ENCODE assay signal across 8 cellular contexts in genomic region chr11:128521697-128522062, GRCh38.
DNase-seq lines count a peak whose midpoint lies in the region; ATAC-seq, FAIRE-seq and TF ChIP-seq lines count a peak whose summit lies in the region.

No MANE protein-coding gene starts in this region.

- in situ Hi-C loops in brain microvascular endothelial cell (cut with HindIII; ENCODE audit: low pct_ligation_motif_present, low sequenced_read_pairs) (loop anchor here (10.0 kb wide), 1 partner anchor 103 kb away; no protein-coding TSS in a partner anchor), HepG2 (cut with HindIII; ENCODE audit: extremely low pct_ligation_motif_present, low pct_unique_long_range_greater_than_20kb) (no loop called here), transverse colon (cut with MboI; ENCODE audit: low pct_ligation_motif_present in 1 of 4, low pct_unique_long_range_greater_than_20kb in 1 of 4, low sequenced_read_pairs in 3 of 4) (loop anchor here in 1 of 4 donors (25.0 kb wide), 1 partner anchor 234 kb away; no protein-coding TSS in a partner anchor)

- H3K27me3 ChIP-seq in HUES6 (ENCODE audit: control insufficient read depth, insufficient read depth, low read length) (peaks cover 35% of the 10 kb centered on the region), brain microvascular endothelial cell (replicated peaks) (no peaks in the 10 kb centered on the region), HepG2 (ENCODE audit: control insufficient read depth in 1 of 2, insufficient read depth in 2 of 2, low read length in 2 of 2) (peaks cover 0 to 8% of the 10 kb centered on the region in 2 experiments; a peak in 4 of 5 replicates), transverse colon (no peaks in the 10 kb centered on the region)

- H3K9me3 ChIP-seq in HUES6 (ENCODE audit: control insufficient read depth, insufficient read depth, low read depth, low read length), result no peaks in the 10 kb centered on the region
- H3K9me3 ChIP-seq in HepG2 (ENCODE audit: low read length), result no peaks in the 10 kb centered on the region
- H3K9me3 ChIP-seq in transverse colon, result no peaks in the 10 kb centered on the region

- H3K4me2 ChIP-seq in HepG2 (ENCODE audit: low read depth, low read length), result peak overlapping the region; percentile 59

- TF ChIP-seq POLR2A in HepG2 (IDR thresholded peaks at IDR 0.05; ENCODE audit: insufficient read depth in 1 of 2, low read depth in 2 of 2, low read length in 2 of 2) (no peak), transverse colon (IDR thresholded peaks at IDR 0.05) (no peak)

- H3K4me3 ChIP-seq in HUES6 (ENCODE audit: low read depth, low read length) (peak overlapping the region; percentile 69), brain microvascular endothelial cell (ENCODE audit: low read depth, low read length) (peak overlapping the region; percentile 89), HepG2 (replicated peaks in 1 of 3; ENCODE audit: insufficient read depth in 1 of 3, low read depth in 2 of 3, low read length in 3 of 3) (0 out of 6 replicates have a peak overlapping the region, but pooled peaks of 1 of the 3 experiments have one; percentile 39), transverse colon (peak overlapping the region; percentile 62 to 78 (median 70))

- H3K27ac ChIP-seq in C4-2B, result peak overlapping the region; percentile 38; the same call in 1 of the 2 replicates
- H3K27ac ChIP-seq in HUES6 (ENCODE audit: low read depth, low read length), result no peak overlapping the region
- peak overlapping the region; percentile 99 for H3K27ac ChIP-seq in brain microvascular endothelial cell
- H3K27ac ChIP-seq in HepG2 (ENCODE audit: extremely low read length, insufficient read depth, low read length), result no peak overlapping the region
- H3K27ac ChIP-seq in transverse colon, result peak overlapping the region; percentile 88 to 95 (median 91)

- TF ChIP-seq RAD21 in HepG2 (CRISPR knock-in tag; IDR thresholded peaks at IDR 0.05), result no peak

- H3K36me3 ChIP-seq in HUES6 (ENCODE audit: control insufficient read depth, insufficient read depth, low read length), result no peaks in the 10 kb centered on the region
- no peaks in the 10 kb centered on the region for H3K36me3 ChIP-seq in brain microvascular endothelial cell (replicated peaks)
- H3K36me3 ChIP-seq in HepG2 (replicated peaks in 1 of 2; ENCODE audit: control insufficient read depth in 1 of 2, insufficient read depth in 2 of 2, low read length in 2 of 2), result no peaks in the 10 kb centered on the region
- H3K36me3 ChIP-seq in transverse colon, result no peaks in the 10 kb centered on the region

- no peak for TF ChIP-seq CTCF in C4-2B (conservative IDR thresholded peaks at IDR 0.05)
- TF ChIP-seq CTCF in brain microvascular endothelial cell (IDR thresholded peaks at IDR 0.05; ENCODE audit: low read depth, low read length, missing control alignments), result no peak
- no peak for TF ChIP-seq CTCF in HepG2 (CRISPR knock-in tag; IDR thresholded peaks at IDR 0.05)
- no peak for TF ChIP-seq CTCF in transverse colon (IDR thresholded peaks at IDR 0.05)

- no peak for DNase-seq in brain microvascular endothelial cell
- no peak for DNase-seq in HepG2 (ENCODE audit: low spot score)
- no peak for DNase-seq in transverse colon
- no peak for DNase-seq in kidney glomerular epithelial cell (lab: John Stamatoyannopoulos, UW)
- DNase-seq in retina, result no peak

- intact Hi-C loops in HepG2 (cut with micrococcal nuclease; ENCODE audit: unreplicated experiment) (loop anchor here (2.0 kb wide), 1 partner anchor 73 kb away; no protein-coding TSS in a partner anchor), transverse colon (cut with DNase I; ENCODE audit: low total_unique reads) (loop anchor here (10.0 kb wide), 1 partner anchor 227 kb away; no protein-coding TSS in a partner anchor)

- H4K20me1 ChIP-seq in HepG2 (ENCODE audit: insufficient read depth, low read length), result no peaks in the 10 kb centered on the region

- no peak for FAIRE-seq in HepG2 (lab: Jason Lieb, UNC)

- ATAC-seq in HepG2 (no peak), HG02678 (IDR thresholded peaks at IDR 0.05; ENCODE audit: unreplicated experiment) (no peak)

- H3K4me1 ChIP-seq in HUES6 (ENCODE audit: control insufficient read depth, insufficient read depth, low read length) (peaks cover 48% of the 10 kb centered on the region), HepG2 (ENCODE audit: insufficient read depth, low read length) (peaks cover 8% of the 10 kb centered on the region), transverse colon (peaks cover 15 to 71% (median 36%) of the 10 kb centered on the region in 4 donors)

- CTCF ChIA-PET in HepG2 (lab: Yijun Ruan, JAX; ENCODE audit: low intra/inter-chr PET ratio, low total read pairs), result no interaction called here

- no peak overlapping the region for H2AFZ ChIP-seq in HepG2 (ENCODE audit: low read length)

- no peak for TF ChIP-seq EP300 in HepG2 (IDR thresholded peaks at IDR 0.05; ENCODE audit: low read depth in 2 of 2, low read length in 2 of 2)
- no peak for TF ChIP-seq EP300 in HepG2 (CRISPR knock-in tag; IDR thresholded peaks at IDR 0.05; ENCODE audit: borderline replicate concordance)
- TF ChIP-seq EP300 in transverse colon (IDR thresholded peaks at IDR 0.05; ENCODE audit: low read depth), result no peak

- H3K79me2 ChIP-seq in HepG2 (ENCODE audit: insufficient read depth, low read length), result no peaks in the 10 kb centered on the region

- H3K9ac ChIP-seq in HUES6 (ENCODE audit: low read length), result peak overlapping the region; percentile 61
- H3K9ac ChIP-seq in HepG2 (ENCODE audit: insufficient read depth, low read depth, low read length), result no peak overlapping the region

- 83% methylated on average over 9 of the region's 19 CpGs for WGBS in HepG2 (ENCODE audit: low lambda C conversion rate)
- WGBS in transverse colon (ENCODE audit: low coverage in 1 of 2), 2 donors, result 0% methylated on average over 8 to 18 of the region's 19 CpGs

- no TSS peak for BruUV-seq in HepG2 (replicated peaks; lab: Mats Ljungman, UMichigan)

- POLR2A ChIA-PET in HepG2 (lab: Yijun Ruan, JAX), result no interaction called here

TF ChIP-seq in HepG2, 621 proteins besides CTCF, POLR2A, EP300 and RAD21:
- TF ChIP-seq ZFP36 (IDR thresholded peaks at IDR 0.05; ENCODE audit: borderline replicate concordance, low read depth, low read length, partially characterized antibody) (no peak), ZNF674 (CRISPR knock-in tag; IDR thresholded peaks at IDR 0.05; ENCODE audit: low read depth) (no peak), TOE1 (CRISPR knock-in tag; IDR thresholded peaks at IDR 0.05) (no peak), TBX2 (CRISPR knock-in tag; IDR thresholded peaks at IDR 0.05; ENCODE audit: borderline replicate concordance) (no peak), SATB2 (CRISPR knock-in tag; IDR thresholded peaks at IDR 0.05) (no peak), ZNF546 (CRISPR knock-in tag; conservative IDR thresholded peaks at IDR 0.05) (no peak), GRHL1 (CRISPR knock-in tag; conservative IDR thresholded peaks at IDR 0.05) (no peak), PAX8 (CRISPR knock-in tag; IDR thresholded peaks at IDR 0.05; ENCODE audit: borderline replicate concordance) (no peak), ZNF274 (CRISPR knock-in tag; IDR thresholded peaks at IDR 0.05) (no peak), MBD4 (IDR thresholded peaks at IDR 0.05; ENCODE audit: borderline replicate concordance, low read length) (no peak), E2F1 (CRISPR knock-in tag; IDR thresholded peaks at IDR 0.05) (no peak)
- TF ChIP-seq, protein P1, sequence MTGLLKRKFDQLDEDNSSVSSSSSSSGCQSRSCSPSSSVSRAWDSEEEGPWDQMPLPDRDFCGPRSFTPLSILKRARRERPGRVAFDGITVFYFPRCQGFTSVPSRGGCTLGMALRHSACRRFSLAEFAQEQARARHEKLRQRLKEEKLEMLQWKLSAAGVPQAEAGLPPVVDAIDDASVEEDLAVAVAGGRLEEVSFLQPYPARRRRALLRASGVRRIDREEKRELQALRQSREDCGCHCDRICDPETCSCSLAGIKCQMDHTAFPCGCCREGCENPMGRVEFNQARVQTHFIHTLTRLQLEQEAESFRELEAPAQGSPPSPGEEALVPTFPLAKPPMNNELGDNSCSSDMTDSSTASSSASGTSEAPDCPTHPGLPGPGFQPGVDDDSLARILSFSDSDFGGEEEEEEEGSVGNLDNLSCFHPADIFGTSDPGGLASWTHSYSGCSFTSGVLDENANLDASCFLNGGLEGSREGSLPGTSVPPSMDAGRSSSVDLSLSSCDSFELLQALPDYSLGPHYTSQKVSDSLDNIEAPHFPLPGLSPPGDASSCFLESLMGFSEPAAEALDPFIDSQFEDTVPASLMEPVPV (CRISPR knock-in tag; IDR thresholded peaks at IDR 0.05), result no peak

Comparison
In these comparisons a context has a peak if more than half of its experiments do, and no peak if none do; other contexts are left out.
1. H3K27ac ChIP-seq: peak in C4-2B (single experiment), brain microvascular endothelial cell (single experiment) and transverse colon (4 of 4); none in HUES6 (single experiment) and HepG2 (single experiment).